8 cellular contexts compared by ENCODE assay signal in the genomic region with DNA sequence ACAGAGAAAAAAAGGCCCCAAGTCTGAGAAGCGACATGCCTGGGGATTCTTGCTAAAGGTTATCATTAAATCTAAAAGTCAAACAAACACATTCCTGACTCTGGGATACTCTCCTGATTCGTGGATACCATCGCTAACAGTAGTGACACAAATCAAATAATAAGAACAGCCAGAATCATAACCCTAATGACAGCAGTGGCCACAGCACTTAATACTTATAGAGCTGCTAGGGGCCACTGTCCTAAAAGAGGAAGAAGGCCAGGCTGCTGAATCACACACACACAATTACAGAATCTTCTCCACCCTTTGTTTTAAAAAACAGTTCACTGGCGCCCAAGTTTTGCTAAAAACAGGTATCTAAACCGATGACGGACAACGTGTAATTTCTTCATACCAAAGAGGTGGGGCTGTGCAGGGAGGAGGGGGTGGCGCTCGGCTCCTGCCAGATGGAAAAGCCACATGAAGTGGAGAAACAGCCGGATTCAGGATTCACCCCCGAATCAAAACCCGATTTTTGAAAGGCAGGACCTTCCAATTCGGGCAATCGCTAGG. TPM values are rescaled to one million over a fixed set of nuclear protein-coding genes. Genes with fewer than 3 reads are reported as not detected.
A peak's percentile ranks its signal among the peaks of the same experiment; 100 is the strongest.
DNase-seq lines count a peak whose midpoint lies in the region; ATAC-seq and TF ChIP-seq lines count a peak whose summit lies in the region.

No MANE protein-coding gene starts in this region.

- POLR2A ChIA-PET in HEK293T (lab: Yijun Ruan, JAX): interaction anchor here (0.7 to 5.0 kb wide), 4 partner anchors 8 to 79 kb away, joined by 6 to 60 read pairs (median 8); a partner anchor contains a TSS

- H3K4me3 ChIP-seq in RWPE2 (ENCODE audit: severe bottlenecking): peak overlapping the region; percentile 100
- peak overlapping the region; percentile 74 to 90 for H3K4me3 ChIP-seq in left lung

- peaks cover 2 to 3% (median 2%) of the 10 kb centered on the region in 3 donors for H3K27me3 Mint-ChIP-seq in CD14-positive monocyte (ENCODE audit: low read depth in 3 of 3)

- peak overlapping the region; percentile 93 to 98 (median 98) for H3K27ac Mint-ChIP-seq in CD14-positive monocyte

- DNase-seq in CD14-positive monocyte (ENCODE audit: low spot score) (peak; percentile 67), HEK293T (ENCODE audit: extremely low spot score) (peak; percentile 30), RWPE2 (ENCODE audit: low spot score) (no peak), cerebellum (ENCODE audit: low spot score) (peak; percentile 65), left lung (peak in 1 of 2 donors; percentile 49), substantia nigra (lab: John Stamatoyannopoulos, UW) (peak in 24 of 49 donors; percentile 4 to 64 (median 29)), GM19240 (ENCODE audit: insufficient read length, low spot score) (no peak)

- TF ChIP-seq CTCF in CD14-positive monocyte (IDR thresholded peaks at IDR 0.05): no peak
- no peak for TF ChIP-seq CTCF in RWPE2 (IDR thresholded peaks at IDR 0.05; ENCODE audit: poor library complexity, severe bottlenecking)
- no peak for TF ChIP-seq CTCF in left lung (IDR thresholded peaks at IDR 0.05)

- H3K36me3 ChIP-seq in RWPE2 (ENCODE audit: low read depth) (peaks cover 8% of the 10 kb centered on the region; the same call in 1 of the 2 replicates), left lung (peaks cover 0 to 6% of the 10 kb centered on the region in 2 donors)

- H3K9me3 ChIP-seq in RWPE2 (ENCODE audit: severe bottlenecking) (no peaks in the 10 kb centered on the region), left lung (no peaks in the 10 kb centered on the region)

- H3K36me3 Mint-ChIP-seq in CD14-positive monocyte: peaks cover 4 to 8% of the 10 kb centered on the region in 2 donors

- CTCF ChIA-PET in HEK293T (lab: Yijun Ruan, JAX): interaction anchor here (1.0 kb wide), 2 partner anchors 15 to 85 kb away, joined by 3 read pairs; no protein-coding TSS in a partner anchor

- H3K4me1 ChIP-seq in RWPE2 (ENCODE audit: insufficient read depth, poor library complexity, severe bottlenecking) (no peaks in the 10 kb centered on the region), left lung (peaks cover 17 to 54% of the 10 kb centered on the region in 2 donors)

- intact Hi-C loops in CD14-positive monocyte (cut with micrococcal nuclease) (loop anchor here in 1 of 2 donors (2.0 to 5.0 kb wide), 2 partner anchors 19 to 41 kb away; no protein-coding TSS in a partner anchor), left lung (cut with DNase I) (no loop called here)

- ATAC-seq in RWPE2 (ENCODE audit: low read depth) (peak; percentile 39), left lung (peak; percentile 68), GM19452 (IDR thresholded peaks at IDR 0.05; ENCODE audit: unreplicated experiment) (no peak)

- peak overlapping the region; percentile 88 for H3K27ac ChIP-seq in RWPE2 (ENCODE audit: poor library complexity, severe bottlenecking)
- H3K27ac ChIP-seq in left lung: peak overlapping the region; percentile 98 to 99
- peak overlapping the region; percentile 74 for H3K27ac ChIP-seq in substantia nigra (ENCODE audit: low read depth, low read length, poor library complexity, severe bottlenecking)

- H3K4me3 Mint-ChIP-seq in CD14-positive monocyte: peak overlapping the region; percentile 88 to 96

- H3K9me3 Mint-ChIP-seq in CD14-positive monocyte: peaks cover 0 to 2% (median 0%) of the 10 kb centered on the region in 7 donors

- peaks cover 22% of the 10 kb centered on the region for H3K4me1 Mint-ChIP-seq in CD14-positive monocyte

- H3K27me3 ChIP-seq in RWPE2 (ENCODE audit: insufficient read depth, poor library complexity, severe bottlenecking) (no peaks in the 10 kb centered on the region), left lung (no peaks in the 10 kb centered on the region)

TF ChIP-seq in HEK293T, 16 proteins besides CTCF, POLR2A, EP300 and RAD21:
- no peak for TF ChIP-seq HDGF (IDR thresholded peaks at IDR 0.05; ENCODE audit: borderline replicate concordance)
- no peak for TF ChIP-seq SUZ12 (IDR thresholded peaks at IDR 0.05)
- no peak for TF ChIP-seq NFRKB (IDR thresholded peaks at IDR 0.05)
- TF ChIP-seq SP1 (IDR thresholded peaks at IDR 0.05): no peak
- no peak for TF ChIP-seq ZNF384 (IDR thresholded peaks at IDR 0.05)
- TF ChIP-seq FOXA1 (IDR thresholded peaks at IDR 0.05): no peak
- TF ChIP-seq TARDBP (IDR thresholded peaks at IDR 0.05): no peak
- no peak for TF ChIP-seq L3MBTL2 (conservative IDR thresholded peaks at IDR 0.05)

RNA-seq across cellular contexts. Expression of a gene that starts 1.1 kb away (rescaled TPM):
- 10 to 100 TPM in 1 of 2 donors, 1 to 10 TPM in 1; 6.7 to 12.9 TPM for polyA plus RNA-seq in CD14-positive monocyte
- total RNA-seq in cerebellum (76.9 TPM), left lung (100 to 1,000 TPM in 1 of 2 donors, 10 to 100 TPM in 1; 85.1 to 104 TPM)

Comparison
In these comparisons a context has a peak if more than half of its experiments do, and no peak if none do; other contexts are left out.
1. DNase-seq: peak in CD14-positive monocyte (single experiment), HEK293T (single experiment) and cerebellum (single experiment); none in RWPE2 (single experiment) and GM19240 (single experiment).
2. Peak in every context shown above with its lines, with median percentiles within 50 percentile points of each other: H3K27ac ChIP-seq.